31 cellular contexts compared by ENCODE assay signal in genomic region chr3:10121064-10121463, GRCh38. TPM values are rescaled to one million over a fixed set of nuclear protein-coding genes. Genes with fewer than 3 reads are reported as not detected.
"Had no signal": no experiment of that assay in that cellular context is flagged by ENCODE, and none has a peak within 500 bp of the region (broad histone marks: within the 10 kb centered on the region; RNA-seq: fewer than 3 reads in every experiment).

No MANE protein-coding gene starts in this region.

- H3K27me3 Mint-ChIP-seq: naive B cell had no signal

- H3K27ac ChIP-seq: adrenal gland, body of pancreas, esophagus muscularis mucosa, foreskin keratinocyte, heart left ventricle, parathyroid adenoma, spleen, thoracic aorta had no signal

- H3K4me3 ChIP-seq: adrenal gland, body of pancreas, esophagus muscularis mucosa, heart left ventricle, spleen, thoracic aorta had no signal

- H3K9me3 Mint-ChIP-seq: immature natural killer cell, naive B cell, neural crest cell had no signal

- ATAC-seq: body of pancreas, foreskin keratinocyte, heart left ventricle, left colon, right cardiac atrium had no signal

- H3K4me3 Mint-ChIP-seq: immature natural killer cell, naive B cell, neural crest cell had no signal

- DNase-seq: activated CD4-positive, alpha-beta T cell treated with anti-CD3 and anti-CD28 coated beads for 4 hours; activated CD4-positive, alpha-beta T cell treated with anti-CD3 and anti-CD28 coated beads, Interleukin-2, amount 50 U/mL, for 4 hours; activated CD4-positive, CD25-positive, alpha-beta regulatory T cell; activated CD8-positive, alpha-beta memory T cell treated with anti-CD3 and anti-CD28 coated beads, Interleukin-2, amount 50 U/mL, for 48 hours; activated effector memory CD4-positive, alpha-beta T cell treated with anti-CD3 and anti-CD28 coated beads, Interleukin-2, amount 50 U/mL, for 16 hours; activated naive CD4-positive, alpha-beta T cell treated with anti-CD3 and anti-CD28 coated beads, Interleukin-2, amount 50 U/mL, for 16 hours; adrenal gland; aorta; body of pancreas; dermis blood vessel endothelial cell; effector CD4-positive, alpha-beta T cell; foreskin keratinocyte; heart left ventricle; hypothalamus; immature natural killer cell; kidney; left colon; mammary epithelial cell; naive B cell; nucleus accumbens; right cardiac atrium; spleen; stimulated activated naive CD4-positive, alpha-beta T cell treated with Interleukin-2 at 50 U/mL for 16 hours; T-helper 1 cell; trophoblast cell had no signal

- H3K9me3 ChIP-seq: adrenal gland, body of pancreas, esophagus muscularis mucosa, heart left ventricle, spleen, thoracic aorta had no signal

- H3K9ac ChIP-seq: parathyroid adenoma had no signal

- H3K27me3 ChIP-seq: adrenal gland, body of pancreas, esophagus muscularis mucosa, foreskin keratinocyte, heart left ventricle, spleen had no signal

- H2AFZ ChIP-seq: parathyroid adenoma had no signal

RNA-seq across cellular contexts. Expression of gene FANCD2OS, which starts 13.0 kb away (rescaled TPM):
- total RNA-seq: adrenal gland, aorta, body of pancreas, dermis blood vessel endothelial cell, esophagus muscularis mucosa, foreskin keratinocyte, heart left ventricle, kidney, left colon, liver, mammary epithelial cell, neural crest cell, right cardiac atrium, spleen, subcutaneous adipose tissue, thoracic aorta had no signal
- polyA plus RNA-seq: adrenal gland, aorta, foreskin keratinocyte, heart left ventricle, immature natural killer cell, liver, mammary epithelial cell, right cardiac atrium, spleen had no signal
